ENCODE assay signal across 21 cellular contexts in the genomic region with DNA sequence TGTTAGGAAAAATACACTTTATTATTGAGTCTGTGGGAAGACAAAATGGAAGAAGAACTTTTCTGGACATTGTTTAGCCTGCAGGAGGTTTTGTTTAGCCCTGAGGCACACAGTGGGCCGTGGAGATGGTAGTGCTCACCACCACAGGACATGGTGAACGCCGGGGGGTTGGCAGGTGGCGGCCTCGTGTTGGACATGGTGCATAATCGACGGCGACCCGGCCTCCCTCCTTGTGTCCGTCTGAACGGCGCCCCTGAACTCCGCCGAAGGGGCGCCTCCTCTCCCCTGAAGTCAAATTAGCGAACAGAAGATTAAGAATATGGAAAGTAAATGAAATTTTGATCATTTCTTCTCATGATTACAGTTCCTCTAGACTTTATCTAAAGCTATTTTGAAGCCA.
"Had no signal": no experiment of that assay in that cellular context is flagged by ENCODE, and none has a peak within 500 bp of the region (broad histone marks: within the 10 kb centered on the region; RNA-seq: fewer than 3 reads in every experiment).

No MANE protein-coding gene starts in this region.

- H3K4me3 Mint-ChIP-seq: activated naive CD8-positive, alpha-beta T cell treated with anti-CD3 and anti-CD28 coated beads, Interleukin-2, amount 10 ng/mL, durations not matched to agents 7 days and 5 days; dendritic cell treated with granulocyte-macrophage colony-stimulating factor and Interleukin-4, amounts not matched to agents 40 ng/mL and 50 ng/mL, for 4 days; effector memory CD8-positive, alpha-beta T cell; memory B cell had no signal

- H3K27me3 Mint-ChIP-seq: dendritic cell treated with granulocyte-macrophage colony-stimulating factor and Interleukin-4, amounts not matched to agents 40 ng/mL and 50 ng/mL, for 4 days; memory B cell had no signal

- H3K9me3 Mint-ChIP-seq: dendritic cell treated with granulocyte-macrophage colony-stimulating factor and Interleukin-4, amounts not matched to agents 40 ng/mL and 50 ng/mL, for 4 days; effector memory CD8-positive, alpha-beta T cell had no signal

- H3K36me3 ChIP-seq: brain microvascular endothelial cell, right atrium auricular region, upper lobe of right lung had no signal

- H3K27me3 ChIP-seq: brain microvascular endothelial cell, right atrium auricular region, upper lobe of right lung had no signal

- ATAC-seq: effector memory CD8-positive, alpha-beta T cell; left ventricle myocardium superior; mucosa of descending colon; naive thymus-derived CD8-positive, alpha-beta T cell; SK-N-SH treated with all-trans-retinoic acid at 6 μM for 48 hours; upper lobe of right lung had no signal

- H3K27ac ChIP-seq: brain microvascular endothelial cell, right atrium auricular region, skin epidermis, upper lobe of right lung had no signal

- H3K4me1 ChIP-seq: right atrium auricular region, upper lobe of right lung had no signal

- H3K27ac Mint-ChIP-seq: activated naive CD8-positive, alpha-beta T cell treated with anti-CD3 and anti-CD28 coated beads, Interleukin-2, amount 10 ng/mL, durations not matched to agents 7 days and 5 days; dendritic cell treated with granulocyte-macrophage colony-stimulating factor and Interleukin-4, amounts not matched to agents 40 ng/mL and 50 ng/mL, for 4 days; effector memory CD8-positive, alpha-beta T cell; memory B cell had no signal

- H3K4me1 Mint-ChIP-seq: memory B cell had no signal

- H3K4me3 ChIP-seq: mucosa of descending colon, right atrium auricular region, skin epidermis, upper lobe of right lung had no signal

- DNase-seq: activated naive CD8-positive, alpha-beta T cell treated with anti-CD3 and anti-CD28 coated beads, Interleukin-2, amount 10 ng/mL, durations not matched to agents 7 days and 5 days; anterior cingulate cortex; brain microvascular endothelial cell; cerebellar nuclear complex; effector memory CD8-positive, alpha-beta T cell; foreskin melanocyte; kidney glomerular epithelial cell; left ventricle myocardium superior; mucosa of descending colon; nucleus accumbens; SHP77; stimulated activated CD4-positive, alpha-beta T cell treated with anti-CD3 and anti-CD28 coated beads, Interleukin-4, amount 100 ng/mL, for 24 hours; stimulated activated CD8-positive, alpha-beta memory T cell treated with anti-CD3 and anti-CD28 coated beads, Interleukin-4, amount 100 ng/mL, for 48 hours; stimulated activated naive CD4-positive, alpha-beta T cell treated with Interleukin-2 at 50 U/mL for 16 hours; upper lobe of right lung had no signal

- H3K9me3 ChIP-seq: upper lobe of right lung had no signal

- H3K36me3 Mint-ChIP-seq: activated naive CD8-positive, alpha-beta T cell treated with anti-CD3 and anti-CD28 coated beads, Interleukin-2, amount 10 ng/mL, durations not matched to agents 7 days and 5 days; memory B cell; naive thymus-derived CD8-positive, alpha-beta T cell had no signal
